ENCODE assay signal across 21 cellular contexts in genomic region chr3:128040041-128040440, GRCh38. TPM values are rescaled to one million over a fixed set of nuclear protein-coding genes. Genes with fewer than 3 reads are reported as not detected.
DNase-seq lines count a peak whose midpoint lies in the region; ATAC-seq, FAIRE-seq and TF ChIP-seq lines count a peak whose summit lies in the region.
"Had no signal": no experiment of that assay in that cellular context is flagged by ENCODE, and none has a peak within 500 bp of the region (broad histone marks: within the 10 kb centered on the region; RNA-seq: fewer than 3 reads in every experiment).

No MANE protein-coding gene starts in this region.

- intact Hi-C loops in mammary epithelial cell (cut with micrococcal nuclease): no loop called here
- intact Hi-C loops in MCF 10A (cut with micrococcal nuclease): no loop called here

- H2AFZ ChIP-seq in mammary epithelial cell (ENCODE audit: low read depth, low read length): no peak overlapping the region
- H2AFZ ChIP-seq: GM23248 had no signal

- H3K4me2 ChIP-seq in mammary epithelial cell (ENCODE audit: insufficient read depth, low read depth, low read length): no peak overlapping the region
- H3K4me2 ChIP-seq: A549 had no signal

- no peaks in the 10 kb centered on the region for H3K9me3 Mint-ChIP-seq in MCF 10A (ENCODE audit: unreplicated experiment)
- H3K9me3 Mint-ChIP-seq: CD4-positive, alpha-beta memory T cell had no signal

- dilution Hi-C loops in mammary epithelial cell (cut with HindIII; ENCODE audit: low sequenced_read_pairs): no loop called here

- H3K4me1 Mint-ChIP-seq in MCF 10A (ENCODE audit: insufficient read depth, unreplicated experiment): no peaks in the 10 kb centered on the region
- H3K4me1 Mint-ChIP-seq: CD4-positive, alpha-beta memory T cell had no signal

- no peak overlapping the region for H3K9ac ChIP-seq in mammary epithelial cell (ENCODE audit: insufficient read depth, low read length)
- H3K9ac ChIP-seq: GM23248 had no signal

- no peak overlapping the region for H3K4me3 Mint-ChIP-seq in MCF 10A (ENCODE audit: unreplicated experiment)
- H3K4me3 Mint-ChIP-seq: CD4-positive, alpha-beta memory T cell had no signal

- CTCF ChIA-PET in mammary epithelial cell (lab: Charles Lee; ENCODE audit: low non-redundant PET) (no interaction called here), MCF 10A (lab: Yijun Ruan, JAX) (interaction anchor here (0.6 kb wide), 1 partner anchor 290 kb away, joined by 3 read pairs; no protein-coding TSS in a partner anchor)

- BruUV-seq in mammary epithelial cell (replicated peaks; lab: Mats Ljungman, UMichigan) (no TSS peak), MCF 10A (replicated peaks; lab: Mats Ljungman, UMichigan) (no TSS peak)

- no peaks in the 10 kb centered on the region for H3K36me3 Mint-ChIP-seq in MCF 10A (ENCODE audit: insufficient read depth, unreplicated experiment)
- H3K36me3 Mint-ChIP-seq: CD4-positive, alpha-beta memory T cell had no signal

- H3K27me3 ChIP-seq in mammary epithelial cell (ENCODE audit: insufficient read depth, low read length) (peaks cover 2% of the 10 kb centered on the region), bronchial epithelial cell (ENCODE audit: control insufficient read depth, insufficient read depth, low read length) (no peaks in the 10 kb centered on the region), foreskin keratinocyte (no peaks in the 10 kb centered on the region)

- WGBS in mammary epithelial cell (ENCODE audit: low coverage, missing lambda C conversion rate): 58% methylated on average over 3 of the region's 3 CpGs

- in situ Hi-C loops in mammary epithelial cell (cut with MboI; ENCODE audit: low sequenced_read_pairs in 2 of 2): no loop called here

- H3K9me3 ChIP-seq in mammary epithelial cell (replicated peaks; ENCODE audit: insufficient read depth, low read length): no peaks in the 10 kb centered on the region
- H3K9me3 ChIP-seq: A549, Caco-2 had no signal

- peak; percentile 50 for ATAC-seq in foreskin keratinocyte
- ATAC-seq: A549 had no signal

- peaks cover 24% of the 10 kb centered on the region for H3K27me3 Mint-ChIP-seq in MCF 10A (ENCODE audit: insufficient read depth, unreplicated experiment)

- POLR2A ChIA-PET in MCF 10A (lab: Yijun Ruan, JAX): interaction anchor here (0.7 to 2.0 kb wide), 3 partner anchors 11 to 441 kb away, joined by 3 to 8 read pairs (median 6); partner anchors contain the start of gene SEC61A1

- no peaks in the 10 kb centered on the region for H4K20me1 ChIP-seq in mammary epithelial cell (ENCODE audit: insufficient read depth, low read length)

- H3K27ac Mint-ChIP-seq in MCF 10A (ENCODE audit: low read depth, unreplicated experiment): no peak overlapping the region
- H3K27ac Mint-ChIP-seq: CD4-positive, alpha-beta memory T cell had no signal

- DNase-seq in mammary epithelial cell (peak; percentile 43), MCF 10A (ENCODE audit: unreplicated experiment) (no peak), bronchial epithelial cell (ENCODE audit: low read depth) (peak; percentile 72), foreskin keratinocyte (peak; percentile 40 to 69), COR-L47 (lab: John Stamatoyannopoulos, UW) (no peak), AG08395 (ENCODE audit: low spot score) (no peak)
- DNase-seq in activated effector memory CD4-positive, alpha-beta T cell treated with Interleukin-2 at 50 U/mL for 16 hours: no peak
- DNase-seq: 8988T; ACHN; C1 segment of cervical spinal cord; Caco-2; CD4-positive, alpha-beta memory T cell; DMS153; DND-41; GM23248; H7; HCEC 1CT had no signal

- no peaks in the 10 kb centered on the region for H3K79me2 ChIP-seq in mammary epithelial cell (ENCODE audit: insufficient read depth, low read length)

- H3K27ac ChIP-seq in mammary epithelial cell (ENCODE audit: insufficient read depth, low read depth, low read length) (no peak overlapping the region), foreskin keratinocyte (no peak overlapping the region)
- H3K27ac ChIP-seq: A549, GM23248 had no signal

- H3K36me3 ChIP-seq in mammary epithelial cell (ENCODE audit: insufficient read depth, low read length) (no peaks in the 10 kb centered on the region), bronchial epithelial cell (ENCODE audit: control insufficient read depth, insufficient read depth, low read length) (no peaks in the 10 kb centered on the region)

- TF ChIP-seq CTCF in mammary epithelial cell (conservative IDR thresholded peaks at IDR 0.05 in 1 of 2, IDR thresholded peaks at IDR 0.05 in 1 of 2; ENCODE audit: extremely low read depth in 1 of 2, insufficient read depth in 1 of 2, low read depth in 1 of 2, low read length in 2 of 2) (no peak), MCF 10A (IDR thresholded peaks at IDR 0.05; ENCODE audit: unreplicated experiment) (no peak), bronchial epithelial cell (IDR thresholded peaks at IDR 0.05; ENCODE audit: insufficient read depth, low read length, severe bottlenecking) (no peak), foreskin keratinocyte (conservative IDR thresholded peaks at IDR 0.05) (no peak)

- H3K4me3 ChIP-seq in mammary epithelial cell (replicated peaks in 1 of 3; ENCODE audit: insufficient read depth in 1 of 3, low read depth in 2 of 3, low read length in 3 of 3) (no peak overlapping the region), bronchial epithelial cell (ENCODE audit: low read depth, low read length) (no peak overlapping the region)
- H3K4me3 ChIP-seq: A549, GM23248 had no signal

- no peak for FAIRE-seq in bronchial epithelial cell (lab: Jason Lieb, UNC)
- FAIRE-seq: A549, G401.6, GM19239, H1 had no signal

- H3K4me1 ChIP-seq in mammary epithelial cell (ENCODE audit: insufficient read depth, low read length) (no peaks in the 10 kb centered on the region), foreskin keratinocyte (peaks cover 5% of the 10 kb centered on the region)
- H3K4me1 ChIP-seq: Caco-2 had no signal

RNA-seq across cellular contexts. Expression of gene SEC61A1, which starts 12.2 kb away (rescaled TPM):
- total RNA-seq in mammary epithelial cell: 100 to 1,000 TPM; 291 to 353 TPM
- polyA plus RNA-seq in mammary epithelial cell: 230 TPM
- polyA minus RNA-seq in mammary epithelial cell: 378 TPM
- total RNA-seq in MCF 10A (2022): 418 and 519 TPM in 2 replicates
- 202 and 256 TPM in 2 replicates for total RNA-seq in bronchial epithelial cell
- total RNA-seq in foreskin keratinocyte: 219 and 254 TPM in 2 replicates
- polyA plus RNA-seq in foreskin keratinocyte: 185 and 203 TPM in 2 replicates

Comparison
In these comparisons a context has a peak if more than half of its experiments do, and no peak if none do; other contexts are left out.
1. DNase-seq: peak in mammary epithelial cell (single experiment), bronchial epithelial cell (single experiment) and foreskin keratinocyte (2 of 2); none in MCF 10A (single experiment), COR-L47 (single experiment), activated effector memory CD4-positive, alpha-beta T cell treated with Interleukin-2 at 50 U/mL for 16 hours (single experiment) and AG08395 (single experiment).